9 cellular contexts compared by ENCODE assay signal in genomic region chr14:81400852-81401251, GRCh38. TPM values are rescaled to one million over a fixed set of nuclear protein-coding genes. Genes with fewer than 3 reads are reported as not detected.
DNase-seq lines count a peak whose midpoint lies in the region; ATAC-seq, FAIRE-seq and TF ChIP-seq lines count a peak whose summit lies in the region.
"Had no signal": no experiment of that assay in that cellular context is flagged by ENCODE, and none has a peak within 500 bp of the region (broad histone marks: within the 10 kb centered on the region; RNA-seq: fewer than 3 reads in every experiment).

No MANE protein-coding gene starts in this region.

- no peaks in the 10 kb centered on the region for H3K23me2 ChIP-seq in H1 (ENCODE audit: low read depth, low read length)

- H3K36me3 ChIP-seq in H1 (ENCODE audit: control insufficient read depth in 2 of 4, insufficient read depth in 4 of 4, low read length in 3 of 4): peaks cover 2 to 14% (median 5%) of the 10 kb centered on the region in 4 experiments; a peak in 4 of 8 replicates

- no peak overlapping the region for H4K8ac ChIP-seq in H1 (ENCODE audit: extremely low read depth, insufficient read depth, low read length)

- H3K9me3 ChIP-seq in H1 (ENCODE audit: insufficient read depth in 2 of 2, low read depth in 1 of 2, low read length in 1 of 2): no peaks in the 10 kb centered on the region

- H4K20me1 ChIP-seq in H1 (replicated peaks in 1 of 2; ENCODE audit: control insufficient read depth in 1 of 2, insufficient read depth in 2 of 2, low read length in 2 of 2): peaks cover 0 to 3% of the 10 kb centered on the region in 2 experiments

- FAIRE-seq in H1 (lab: Jason Lieb, UNC): peak; percentile 48

- no peak overlapping the region for H4K91ac ChIP-seq in H1 (replicated peaks; ENCODE audit: insufficient read length, low read length)

- no peak for TF ChIP-seq RAD21 in H1 (IDR thresholded peaks at IDR 0.05 in 1 of 2, conservative IDR thresholded peaks at IDR 0.05 in 1 of 2; ENCODE audit: low read depth in 2 of 2, low read length in 2 of 2)

- no peak overlapping the region for H3K23ac ChIP-seq in H1 (ENCODE audit: insufficient read length)

- H3K79me2 ChIP-seq in H1 (ENCODE audit: control insufficient read depth in 1 of 2, insufficient read depth in 2 of 2, low read length in 2 of 2): 0 out of 4 replicates have a peak, but pooled peaks cover 0 to 3% of the 10 kb centered on the region in 2 experiments

- H3K4ac ChIP-seq in H1 (replicated peaks; ENCODE audit: insufficient read length, low read depth, low read length): no peak overlapping the region

- no peak overlapping the region for H2BK15ac ChIP-seq in H1 (ENCODE audit: low read length)

- peaks cover 2% of the 10 kb centered on the region; the same call in 1 of the 2 replicates for H3K79me1 ChIP-seq in H1 (ENCODE audit: low read depth, low read length)

- WGBS in H1 (ENCODE audit: extremely low coverage in 1 of 2, insufficient coverage in 1 of 2, insufficient read length in 1 of 2, insufficient replicate concordance in 2 of 2, low coverage in 1 of 2, low lambda C conversion rate in 2 of 2, missing lambda C conversion rate in 1 of 2), 2 experiments: 87% methylated on average over 8 of the region's 8 CpGs; no CpG with 5 or more reads in 1 of the 2 experiments

- no peak overlapping the region for H3K4me3 ChIP-seq in H1 (ENCODE audit: extremely low read depth in 1 of 4, insufficient read depth in 2 of 4, low read depth in 3 of 4, low read length in 4 of 4)

- peaks cover 0 to 4% (median 0%) of the 10 kb centered on the region in 4 experiments; a peak in 2 of 7 replicates for H3K4me1 ChIP-seq in H1 (replicated peaks in 1 of 4; ENCODE audit: control insufficient read depth in 3 of 4, insufficient read depth in 4 of 4, low read length in 3 of 4)

- H2BK20ac ChIP-seq in H1 (ENCODE audit: low read length): no peak overlapping the region

- CTCF ChIA-PET in H1 (lab: Charles Lee; ENCODE audit: partially characterized antibody): interaction anchor here (1.1 to 2.8 kb wide), 2 partner anchors 10 to 55 kb away, joined by 3 to 7 read pairs; no protein-coding TSS in a partner anchor

- no peaks in the 10 kb centered on the region for H3K27me3 ChIP-seq in H1 (replicated peaks in 1 of 4; ENCODE audit: control insufficient read depth in 3 of 4, extremely low read depth in 1 of 4, insufficient read depth in 3 of 4, low read length in 3 of 4)

- no peak overlapping the region for H2BK5ac ChIP-seq in H1 (ENCODE audit: low read depth, low read length)

- H3K18ac ChIP-seq in H1 (ENCODE audit: extremely low read depth, low read length): no peak overlapping the region

- no peak overlapping the region for H2AFZ ChIP-seq in H1 (ENCODE audit: low read length)

- POLR2A ChIA-PET in H1 (lab: Charles Lee; ENCODE audit: partially characterized antibody): no interaction called here

- no peak overlapping the region for H4K5ac ChIP-seq in H1 (ENCODE audit: insufficient read length, low read depth, low read length)

- no peak for TF ChIP-seq EP300 in H1 (IDR thresholded peaks at IDR 0.05; ENCODE audit: borderline replicate concordance in 1 of 2, low read depth in 2 of 2, low read length in 2 of 2)

- DNase-seq in NCI-H1417 (lab: John Stamatoyannopoulos, UW): peak in 2 of 3 experiments; percentile 15 to 33
- no peak for DNase-seq in NCI-H1417 treated with DMSO at 0.1 percent for 48 hours (lab: John Stamatoyannopoulos, UW)
- peak; percentile 82 for DNase-seq in NCI-H345 (lab: John Stamatoyannopoulos, UW)
- no peak for DNase-seq in H1 (ENCODE audit: low read depth in 1 of 2, low spot score in 2 of 2)
- peak; percentile 91 for DNase-seq in posterior vena cava (ENCODE audit: low spot score)
- DNase-seq in NCI-H1436 treated with DMSO at 0.1 percent for 48 hours (lab: John Stamatoyannopoulos, UW): no peak
- DNase-seq: naive B cell had no signal

- TF ChIP-seq POLR2A in H1 (IDR thresholded peaks at IDR 0.05; ENCODE audit: control extremely low read depth in 1 of 2, low read depth in 2 of 2, low read length in 2 of 2): no peak

- intact Hi-C loops in posterior vena cava (cut with DNase I): no loop called here

- H2BK120ac ChIP-seq in H1 (replicated peaks; ENCODE audit: low read depth, low read length): no peak overlapping the region

- H3K4me2 ChIP-seq in H1 (ENCODE audit: insufficient read depth in 1 of 2, low read depth in 2 of 2, low read length in 2 of 2): no peak overlapping the region

- no peak overlapping the region for H3K9ac ChIP-seq in H1 (replicated peaks in 1 of 4; ENCODE audit: extremely low read depth in 1 of 4, low read depth in 3 of 4, low read length in 3 of 4)

- H2AK5ac ChIP-seq in H1 (ENCODE audit: low read depth, low read length): no peak overlapping the region

- no peak overlapping the region for H3K56ac ChIP-seq in H1 (replicated peaks; ENCODE audit: insufficient read length, low read depth, low read length)

- no peak overlapping the region for H3K27ac ChIP-seq in H1 (ENCODE audit: low read depth, low read length)

- H3K14ac ChIP-seq in H1 (ENCODE audit: insufficient read length): no peak overlapping the region

- ATAC-seq in HG02588 (IDR thresholded peaks at IDR 0.05; ENCODE audit: unreplicated experiment) (no peak), HG03095 (IDR thresholded peaks at IDR 0.05; ENCODE audit: unreplicated experiment) (no peak)

- no peak overlapping the region for H2BK12ac ChIP-seq in H1 (ENCODE audit: low read depth, low read length)

- TF ChIP-seq CTCF in H1 (IDR thresholded peaks at IDR 0.05; ENCODE audit: control extremely low read depth in 1 of 3, insufficient read depth in 1 of 3, low read depth in 1 of 3, low read length in 3 of 3): no peak

TF ChIP-seq in H1, 55 proteins besides CTCF, POLR2A, EP300 and RAD21:
- TF ChIP-seq CTBP2 (IDR thresholded peaks at IDR 0.05; ENCODE audit: borderline replicate concordance, insufficient read depth, insufficient read length, low read length) (no peak), SUZ12 (IDR thresholded peaks at IDR 0.05; ENCODE audit: low read length) (no peak), CEBPB (IDR thresholded peaks at IDR 0.05; ENCODE audit: low read depth, low read length) (peak; percentile 96)

RNA-seq across cellular contexts. Expression of gene STON2, which starts 0.7 kb away (rescaled TPM):
- 50.0 TPM in 2 replicates for total RNA-seq in H1 (2021; fragmentation: NEBNext Ultra II Directional; extraction: Animal tissue kit (Norgen Biotek cat#: 25700))
- polyA plus RNA-seq in H1 (2011; rRNA removed): 8.2 and 8.9 TPM in 2 replicates
- 9.2 TPM for polyA plus RNA-seq in H1 (2011; cell fraction: cytosol; rRNA removed)
- polyA plus RNA-seq in H1 (2011; cell fraction: nucleus; rRNA removed): 17.7 TPM
- polyA plus RNA-seq in H1 (2012, experiment 1 of 2): 7.4 to 15.0 TPM (median 10.7 TPM) in 4 replicates
- 0.85 TPM for polyA plus RNA-seq in H1 (2012, experiment 2 of 2)
- polyA plus RNA-seq in H1 (2013, experiment 1 of 2): 12.7 TPM
- polyA plus RNA-seq in H1 (2013, experiment 2 of 2): 11.8 TPM
- polyA minus RNA-seq in H1 (2011; rRNA and poly(A)+ RNA removed): 110 and 154 TPM in 2 replicates
- 38.5 TPM for polyA minus RNA-seq in H1 (2011; cell fraction: cytosol; rRNA and poly(A)+ RNA removed)
- polyA minus RNA-seq in H1 (2011; cell fraction: nucleus; rRNA and poly(A)+ RNA removed): 89.6 TPM
- 10 to 100 TPM; 20.5 to 25.1 TPM for total RNA-seq in posterior vena cava

Comparison
In these comparisons a context has a peak if more than half of its experiments do, and no peak if none do; other contexts are left out.
1. DNase-seq: peak in NCI-H1417 (2 of 3), NCI-H345 (single experiment) and posterior vena cava (single experiment); none in NCI-H1417 treated with DMSO at 0.1 percent for 48 hours (single experiment), H1 (0 of 2) and NCI-H1436 treated with DMSO at 0.1 percent for 48 hours (single experiment).